ENCODE assay signal across 8 cellular contexts in genomic region chr14:57390806-57391562, GRCh38. TPM values are rescaled to one million over a fixed set of nuclear protein-coding genes. Genes with fewer than 3 reads are reported as not detected.
DNase-seq lines count a peak whose midpoint lies in the region; ATAC-seq, FAIRE-seq and TF ChIP-seq lines count a peak whose summit lies in the region.

No MANE protein-coding gene starts in this region.

- CTCF ChIA-PET in activated naive CD4-positive, alpha-beta T cell treated with anti-CD3 and anti-CD28 coated beads for 36 hours (lab: Charles Lee): interaction anchor here (0.7 kb wide), 1 partner anchor 141 kb away, joined by 3 read pairs; no protein-coding TSS in a partner anchor

- H3K27ac ChIP-seq in pancreas: peak overlapping the region; percentile 65 to 87 (median 78)

- peak; percentile 29 for DNase-seq in AG08395 (ENCODE audit: low spot score)
- peak; percentile 60 for DNase-seq in OCI-M1 (lab: John Stamatoyannopoulos, UW)
- DNase-seq in activated naive CD4-positive, alpha-beta T cell treated with anti-CD3 and anti-CD28 coated beads for 36 hours: peak; percentile 36
- peak; percentile 53 for DNase-seq in Right ventricle myocardium superior
- DNase-seq in pancreas: peak; percentile 31 to 81 (median 50)
- DNase-seq in NCI-H1436 treated with DMSO at 0.1 percent for 48 hours (lab: John Stamatoyannopoulos, UW): no peak

- no peak for FAIRE-seq in pancreas (lab: Jason Lieb, UNC)

- H3K4me3 ChIP-seq in pancreas: peak overlapping the region; percentile 79 to 89 (median 83)

- H3K36me3 ChIP-seq in pancreas: no peaks in the 10 kb centered on the region

- 0 to 1% methylated on average over 71 to 75 of the region's 75 CpGs for WGBS in pancreas, 2 donors

- H3K27me3 ChIP-seq in pancreas: no peaks in the 10 kb centered on the region

- H3K4me1 ChIP-seq in pancreas: peaks cover 0 to 16% (median 15%) of the 10 kb centered on the region in 3 donors

- no peaks in the 10 kb centered on the region for H3K27me3 Mint-ChIP-seq in activated naive CD4-positive, alpha-beta T cell treated with anti-CD3 and anti-CD28 coated beads for 36 hours (ENCODE audit: low read depth)

- peak; percentile 30 for ATAC-seq in GM18520 (IDR thresholded peaks at IDR 0.05; ENCODE audit: unreplicated experiment)
- peak; percentile 43 for ATAC-seq in HG03064 (IDR thresholded peaks at IDR 0.05; ENCODE audit: low read depth, unreplicated experiment)
- peak; percentile 73 for ATAC-seq in Right ventricle myocardium superior (ENCODE audit: poor library complexity)
- peak; percentile 52 to 74 (median 65) for ATAC-seq in pancreas

- H3K9me3 Mint-ChIP-seq in activated naive CD4-positive, alpha-beta T cell treated with anti-CD3 and anti-CD28 coated beads for 36 hours: no peaks in the 10 kb centered on the region

- TF ChIP-seq CTCF in pancreas (IDR thresholded peaks at IDR 0.05): no peak

- no peaks in the 10 kb centered on the region for H3K9me3 ChIP-seq in pancreas

- peaks cover 11% of the 10 kb centered on the region for H3K36me3 Mint-ChIP-seq in activated naive CD4-positive, alpha-beta T cell treated with anti-CD3 and anti-CD28 coated beads for 36 hours (ENCODE audit: low read depth)

- H3K4me3 Mint-ChIP-seq in activated naive CD4-positive, alpha-beta T cell treated with anti-CD3 and anti-CD28 coated beads for 36 hours: peak overlapping the region; percentile 89

- H3K27ac Mint-ChIP-seq in activated naive CD4-positive, alpha-beta T cell treated with anti-CD3 and anti-CD28 coated beads for 36 hours: no peak overlapping the region

- H3K4me1 Mint-ChIP-seq in activated naive CD4-positive, alpha-beta T cell treated with anti-CD3 and anti-CD28 coated beads for 36 hours (ENCODE audit: low read depth): peaks cover 35% of the 10 kb centered on the region

- intact Hi-C loops in activated naive CD4-positive, alpha-beta T cell treated with anti-CD3 and anti-CD28 coated beads for 36 hours (cut with micrococcal nuclease): loop anchor here (1.0 to 10.0 kb wide), 9 partner anchors 123 to 1809 kb away; partner anchors contain the start of genes AP5M1, ARID4A, DAAM1 and EXOC5
- intact Hi-C loops in Right ventricle myocardium superior (cut with DNase I) (no loop called here), pancreas (cut with DNase I) (no loop called here)

RNA-seq across cellular contexts. Expression of gene NAA30, which starts 0.6 kb away (rescaled TPM):
- total RNA-seq in activated naive CD4-positive, alpha-beta T cell treated with anti-CD3 and anti-CD28 coated beads for 36 hours: 10 to 100 TPM; 12.3 to 12.5 TPM
- total RNA-seq in Right ventricle myocardium superior (27.8 TPM), pancreas (10 to 100 TPM in 1 of 6 donors, 1 to 10 TPM in 5; 6.5 to 11.0 (median 7.7) TPM)
- polyA plus RNA-seq in pancreas: 1 to 10 TPM; 1.9 to 4.4 TPM
